Comparison of ENCODE assay signal across 22 cellular contexts in the genomic region with DNA sequence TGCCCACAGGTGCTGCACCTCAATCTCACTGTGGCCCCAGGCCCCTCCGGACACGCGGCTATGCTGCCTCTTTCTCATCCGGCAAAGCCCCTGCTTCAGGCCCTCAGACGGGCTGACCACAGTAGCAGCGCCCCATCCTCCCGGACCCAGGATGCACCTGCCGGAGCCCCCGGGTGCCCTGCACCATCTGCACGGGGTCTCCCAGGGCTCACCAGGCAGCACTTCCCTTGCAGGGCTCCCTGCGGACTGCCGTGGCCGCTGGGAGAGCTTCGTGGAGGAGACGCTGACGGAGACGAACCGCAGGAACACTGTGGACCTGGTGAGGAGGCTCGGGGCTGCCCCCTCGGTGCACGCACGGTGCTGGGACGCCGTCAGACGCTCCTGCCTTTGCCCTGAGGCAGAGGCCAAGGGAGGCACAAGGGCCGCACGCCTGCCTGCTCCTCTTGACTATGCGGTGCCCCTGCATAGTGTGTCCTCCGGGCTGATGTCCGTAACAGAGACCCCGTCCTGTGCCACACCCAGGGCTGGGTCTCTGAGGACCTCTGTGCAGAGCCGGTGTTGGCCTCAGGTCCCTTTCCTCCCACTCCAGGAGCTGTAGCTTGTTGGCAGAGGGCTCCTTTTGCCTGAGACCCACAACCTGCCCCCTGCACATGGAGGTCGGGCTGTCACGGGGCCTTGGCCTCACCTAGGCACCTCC. TPM values are rescaled to one million over a fixed set of nuclear protein-coding genes. Genes with fewer than 3 reads are reported as not detected.
"Had no signal": no experiment of that assay in that cellular context is flagged by ENCODE, and none has a peak within 500 bp of the region (broad histone marks: within the 10 kb centered on the region; RNA-seq: fewer than 3 reads in every experiment).

No MANE protein-coding gene starts in this region.

- ATAC-seq: activated CD8-positive, alpha-beta T cell treated with anti-CD3 and anti-CD28 coated beads, Interleukin-2, amount 10 ng/mL, durations not matched to agents 7 days and 5 days; naive thymus-derived CD4-positive, alpha-beta T cell; pancreas had no signal

- FAIRE-seq: pancreas, urothelium cell line had no signal

- H3K9me3 ChIP-seq: adrenal gland, pancreas, sigmoid colon, tibial artery had no signal

- H3K4me1 ChIP-seq: adrenal gland, pancreas, sigmoid colon, tibial artery had no signal

- H3K4me3 ChIP-seq: adrenal gland, pancreas, sigmoid colon, tibial artery had no signal

- DNase-seq: activated CD4-positive, alpha-beta T cell treated with anti-CD3 and anti-CD28 coated beads for 48 hours; activated CD4-positive, CD25-positive, alpha-beta regulatory T cell; activated CD8-positive, alpha-beta T cell treated with anti-CD3 and anti-CD28 coated beads, Interleukin-2, amount 10 ng/mL, durations not matched to agents 7 days and 5 days; activated T-cell treated with anti-CD3 and anti-CD28 coated beads, Interleukin-2, amount 50 U/mL, for 24 hours; foreskin melanocyte; glutamatergic neuron; hypothalamus; mesenchymal stem cell; sigmoid colon; stimulated activated CD4-positive, alpha-beta T cell treated with anti-CD3 and anti-CD28 coated beads, Interleukin-4, amount 100 ng/mL, for 24 hours; stimulated activated naive CD4-positive, alpha-beta T cell; T-helper 1 cell; T-helper 9 cell; tibial artery had no signal

- H3K27me3 ChIP-seq: adrenal gland, pancreas, sigmoid colon, tibial artery had no signal

- H3K27ac ChIP-seq: adrenal gland, pancreas, sigmoid colon, tibial artery had no signal

RNA-seq across cellular contexts. Expression of a gene that starts 45.1 kb away (rescaled TPM):
- total RNA-seq: sigmoid colon, subcutaneous adipose tissue had no signal

RNA-seq across cellular contexts. Expression of a gene that starts 50.4 kb away (rescaled TPM):
- total RNA-seq: adrenal gland, dermis microvascular lymphatic vessel endothelial cell, epithelial cell of proximal tubule, liver, sigmoid colon, subcutaneous adipose tissue had no signal
- polyA plus RNA-seq: adrenal gland; liver; naive thymus-derived CD4-positive, alpha-beta T cell had no signal
